In the genomic region with DNA sequence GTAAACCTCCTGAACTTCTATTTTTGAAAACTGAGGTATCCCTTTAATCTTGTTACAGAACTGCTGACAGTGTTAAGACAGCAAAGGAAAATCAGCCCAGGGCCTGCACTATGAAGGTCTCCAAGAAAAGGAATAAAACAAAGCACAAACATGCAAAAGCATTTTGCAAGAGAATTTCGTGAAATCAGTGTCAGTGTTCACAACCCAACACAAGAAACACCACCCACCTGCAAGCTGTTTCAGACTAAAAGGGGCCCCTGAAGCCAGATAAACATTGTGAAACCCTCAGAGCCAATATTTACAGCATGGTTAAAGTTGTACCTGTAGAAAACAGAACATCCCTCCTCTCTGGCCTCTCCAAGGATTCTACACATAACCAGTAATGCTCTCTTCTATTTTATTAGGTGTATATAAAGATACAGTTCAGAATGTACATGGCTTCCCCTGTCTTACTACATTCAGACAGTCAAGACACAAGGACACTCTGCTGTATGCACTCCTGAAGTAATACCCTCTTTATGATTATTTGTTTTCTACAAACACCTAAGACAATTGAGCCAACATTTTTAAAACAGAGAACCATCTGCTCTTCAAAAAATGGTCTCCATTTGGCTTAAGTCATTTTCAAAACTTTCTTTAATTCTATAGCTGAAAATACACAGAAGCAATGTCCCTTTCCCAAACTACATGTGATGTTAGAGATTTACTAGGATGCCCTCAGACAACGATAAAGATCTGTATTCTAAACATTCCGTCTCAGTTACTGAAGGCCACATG, we compare ENCODE assay signal across 20 cellular contexts.
DNase-seq lines count a peak whose midpoint lies in the region; ATAC-seq, FAIRE-seq and TF ChIP-seq lines count a peak whose summit lies in the region.
"Had no signal": no experiment of that assay in that cellular context is flagged by ENCODE, and none has a peak within 500 bp of the region (broad histone marks: within the 10 kb centered on the region; RNA-seq: fewer than 3 reads in every experiment).

No MANE protein-coding gene starts in this region.

- no peak overlapping the region for H3K4me3 Mint-ChIP-seq in WTC11
- H3K4me3 Mint-ChIP-seq: activated B cell treated with CpG ODN at 0.5 μM for 24 hours; activated CD4-positive, alpha-beta memory T cell treated with anti-CD3 and anti-CD28 coated beads for 36 hours had no signal

- DNase-seq in H54 (ENCODE audit: insufficient read length, low spot score) (no peak), WTC11 (ENCODE audit: low spot score) (no peak), right lobe of liver (peak in 1 of 3 donors; percentile 67), NCI-H2227 (lab: John Stamatoyannopoulos, UW; ENCODE audit: unreplicated experiment) (no peak)
- DNase-seq: activated B cell treated with CpG ODN at 0.5 μM for 24 hours; activated CD4-positive, alpha-beta memory T cell treated with anti-CD3 and anti-CD28 coated beads for 36 hours; activated T-cell treated with anti-CD3 and anti-CD28 coated beads for 4 hours; DMS79 treated with DMSO at 0.1 percent for 48 hours; effector memory CD4-positive, alpha-beta T cell; esophagus squamous epithelium; NCI-H1092; NCI-H524 treated with DMSO at 0.1 percent for 48 hours; OCI-M1; ovary; SIG-M5; stimulated activated CD4-positive, alpha-beta T cell treated with anti-CD3 and anti-CD28 coated beads, Interleukin-4, amount 100 ng/mL, for 4 hours; substantia nigra had no signal

- no peak overlapping the region for H3K27ac Mint-ChIP-seq in WTC11
- H3K27ac Mint-ChIP-seq: activated B cell treated with CpG ODN at 0.5 μM for 24 hours; activated CD4-positive, alpha-beta memory T cell treated with anti-CD3 and anti-CD28 coated beads for 36 hours had no signal

- TF ChIP-seq CTCF in WTC11 (IDR thresholded peaks at IDR 0.05) = no peak
- TF ChIP-seq CTCF in right lobe of liver (IDR thresholded peaks at IDR 0.05) = no peak

- H3K9ac ChIP-seq in skeletal muscle tissue (ENCODE audit: low read depth in 1 of 3, low read length in 3 of 3) = peak overlapping the region; percentile 26 to 41 (median 36)

- H3K9me3 Mint-ChIP-seq in WTC11 = no peaks in the 10 kb centered on the region
- H3K9me3 Mint-ChIP-seq: activated CD4-positive, alpha-beta memory T cell treated with anti-CD3 and anti-CD28 coated beads for 36 hours had no signal

- H3K9me3 ChIP-seq in right lobe of liver (no peaks in the 10 kb centered on the region), skeletal muscle tissue (ENCODE audit: control insufficient read depth in 3 of 3, low read length in 3 of 3) (no peaks in the 10 kb centered on the region)
- H3K9me3 ChIP-seq: esophagus squamous epithelium, ovary had no signal

- H3K36me3 Mint-ChIP-seq in WTC11 = no peaks in the 10 kb centered on the region

- intact Hi-C loops in right lobe of liver (cut with DNase I) = no loop called here

- TF ChIP-seq POLR2A in H54 (IDR thresholded peaks at IDR 0.05; ENCODE audit: low read depth, low read length) = no peak
- no peak for TF ChIP-seq POLR2A in right lobe of liver (IDR thresholded peaks at IDR 0.05)

- H3K4me3 ChIP-seq in right lobe of liver (no peak overlapping the region), skeletal muscle tissue (ENCODE audit: low read length in 3 of 3) (no peak overlapping the region)
- H3K4me3 ChIP-seq: esophagus squamous epithelium, ovary had no signal

- 26% methylated on average over 3 of the region's 3 CpGs for WGBS in right lobe of liver (ENCODE audit: insufficient coverage, low coverage, low lambda C conversion rate, missing lambda C conversion rate)

- H3K4me1 Mint-ChIP-seq in WTC11 = peaks cover 7% of the 10 kb centered on the region
- H3K4me1 Mint-ChIP-seq: activated B cell treated with CpG ODN at 0.5 μM for 24 hours had no signal

- H3K27ac ChIP-seq in right lobe of liver (peak overlapping the region in 2 of 3 donors; percentile 65 to 69), skeletal muscle tissue (ENCODE audit: low read depth, low read length) (peak overlapping the region; percentile 77)
- H3K27ac ChIP-seq: esophagus squamous epithelium had no signal

- no peaks in the 10 kb centered on the region for H3K27me3 Mint-ChIP-seq in WTC11 (ENCODE audit: low read depth)
- H3K27me3 Mint-ChIP-seq: activated B cell treated with CpG ODN at 0.5 μM for 24 hours; activated CD4-positive, alpha-beta memory T cell treated with anti-CD3 and anti-CD28 coated beads for 36 hours had no signal

- H3K4me1 ChIP-seq in right lobe of liver (peaks cover 0 to 59% (median 15%) of the 10 kb centered on the region in 4 donors), skeletal muscle tissue (ENCODE audit: control insufficient read depth in 3 of 3, insufficient read depth in 3 of 3, low read length in 3 of 3) (peaks cover 12 to 25% (median 18%) of the 10 kb centered on the region in 3 donors)

- H3K27me3 ChIP-seq in right lobe of liver (no peaks in the 10 kb centered on the region), skeletal muscle tissue (ENCODE audit: control insufficient read depth in 3 of 3, insufficient read depth in 3 of 3, low read length in 3 of 3) (no peaks in the 10 kb centered on the region)
- H3K27me3 ChIP-seq: esophagus squamous epithelium, ovary had no signal

- POLR2A ChIA-PET in WTC11 (lab: Charles Lee) = no interaction called here

- CTCF ChIA-PET in WTC11 (lab: Charles Lee) = interaction anchor here (1.0 kb wide), 1 partner anchor 30 kb away, joined by 3 read pairs; no protein-coding TSS in a partner anchor

- peak; percentile 41 for FAIRE-seq in H54 (lab: Jason Lieb, UNC)

- ATAC-seq in WTC11 (no peak), right lobe of liver (peak; percentile 87 to 95 (median 92)), GM21390 (IDR thresholded peaks at IDR 0.05; ENCODE audit: unreplicated experiment) (no peak), HG03460 (IDR thresholded peaks at IDR 0.05; ENCODE audit: unreplicated experiment) (no peak)

- no peaks in the 10 kb centered on the region for H3K36me3 ChIP-seq in right lobe of liver
- H3K36me3 ChIP-seq in skeletal muscle tissue (ENCODE audit: control insufficient read depth in 3 of 3, insufficient read depth in 3 of 3, low read length in 3 of 3) = no peaks in the 10 kb centered on the region
- H3K36me3 ChIP-seq: esophagus squamous epithelium, ovary had no signal

TF ChIP-seq in WTC11, 78 proteins besides CTCF, POLR2A, EP300 and RAD21:
- TF ChIP-seq ZNF219 (CRISPR knock-in tag; IDR thresholded peaks at IDR 0.05; ENCODE audit: borderline replicate concordance) (no peak), GABPB1 (CRISPR knock-in tag; IDR thresholded peaks at IDR 0.05) (peak; percentile 79)

Comparison
In these comparisons a context has a peak if more than half of its experiments do, and no peak if none do; other contexts are left out.
1. ATAC-seq: peak in right lobe of liver (4 of 4); none in WTC11 (single experiment), GM21390 (single experiment) and HG03460 (single experiment).